In the genomic region with DNA sequence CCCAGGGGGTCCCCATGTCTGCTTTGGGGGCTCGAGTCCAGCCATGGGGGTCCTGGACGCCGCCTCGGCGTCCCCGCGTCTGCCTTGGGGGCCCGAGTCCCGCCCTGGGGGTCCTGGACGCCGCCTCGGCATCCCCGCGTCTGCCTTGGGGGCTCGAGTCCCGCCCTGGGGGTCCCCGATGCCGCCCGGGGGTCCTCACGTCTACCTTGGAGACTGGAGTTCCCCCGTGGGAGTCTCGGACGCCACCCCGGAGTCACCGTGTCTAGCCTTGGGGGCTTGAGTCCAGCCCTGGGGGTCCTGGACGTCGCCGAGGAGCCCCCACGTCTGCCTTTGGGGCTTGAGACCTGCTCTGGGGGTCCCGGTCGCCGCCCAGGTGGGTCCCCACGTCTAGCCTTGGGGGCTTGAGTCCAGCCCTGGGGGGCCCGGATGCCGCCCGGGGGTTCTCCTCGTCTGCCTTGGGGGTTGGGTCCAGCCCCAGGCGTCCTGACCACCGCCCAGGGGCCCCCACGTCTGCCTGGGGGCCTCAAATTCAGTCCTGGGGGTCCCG, we compare ENCODE assay signal across 8 cellular contexts. TPM values are rescaled to one million over a fixed set of nuclear protein-coding genes. Genes with fewer than 3 reads are reported as not detected.
DNase-seq lines count a peak whose midpoint lies in the region; ATAC-seq and TF ChIP-seq lines count a peak whose summit lies in the region.

No MANE protein-coding gene starts in this region.

- no peaks in the 10 kb centered on the region for H3K9me3 ChIP-seq in CD8-positive, alpha-beta T cell (ENCODE audit: low read length)
- H3K9me3 ChIP-seq in ovary: no peaks in the 10 kb centered on the region

- H3K4me1 ChIP-seq in CD8-positive, alpha-beta T cell (ENCODE audit: insufficient read depth, low read length): peaks cover 48% of the 10 kb centered on the region
- peaks cover 1% of the 10 kb centered on the region for H3K4me1 ChIP-seq in ovary (ENCODE audit: insufficient read depth)

- peaks cover 4% of the 10 kb centered on the region for H3K36me3 Mint-ChIP-seq in CD8-positive, alpha-beta T cell
- peaks cover 4% of the 10 kb centered on the region for H3K36me3 Mint-ChIP-seq in T-helper 1 cell treated with Interleukin-12 subunit alpha and Interleukin-12 subunit beta and Interleukin-4 antibody, amounts not matched to agents 30 μg/mL and 1 μg/mL, for 36 hours (ENCODE audit: low read depth)

- DNase-seq in CD8-positive, alpha-beta T cell: peak in 1 of 7 experiments; percentile 26
- DNase-seq in fibroblast of mammary gland (ENCODE audit: low read depth): no peak
- peak in 4 of 5 donors; percentile 55 to 72 (median 70) for DNase-seq in ovary
- DNase-seq in activated gamma-delta T cell (lab: John Stamatoyannopoulos, UW): no peak
- DNase-seq in NCI-H2196 (lab: John Stamatoyannopoulos, UW; ENCODE audit: unreplicated experiment): no peak
- no peak for DNase-seq in kidney tubule cell (ENCODE audit: low spot score)

- no peaks in the 10 kb centered on the region for H3K9me3 Mint-ChIP-seq in CD8-positive, alpha-beta T cell
- H3K9me3 Mint-ChIP-seq in T-helper 1 cell treated with Interleukin-12 subunit alpha and Interleukin-12 subunit beta and Interleukin-4 antibody, amounts not matched to agents 30 μg/mL and 1 μg/mL, for 36 hours: no peaks in the 10 kb centered on the region

- H3K27ac ChIP-seq in CD8-positive, alpha-beta T cell (ENCODE audit: low read depth, low read length): peak overlapping the region; percentile 95
- H3K27ac ChIP-seq in ovary: peak overlapping the region; percentile 58 to 66

- POLR2A ChIA-PET in CD8-positive, alpha-beta T cell (lab: Charles Lee): no interaction called here

- TF ChIP-seq EP300 in ovary (IDR thresholded peaks at IDR 0.05): no peak

- peak overlapping the region; percentile 89 for H3K4me3 ChIP-seq in CD8-positive, alpha-beta T cell (ENCODE audit: low read depth, low read length)
- peak overlapping the region; percentile 83 for H3K4me3 ChIP-seq in fibroblast of mammary gland (ENCODE audit: control insufficient read depth, low read depth, low read length)
- H3K4me3 ChIP-seq in ovary: peak overlapping the region; percentile 96

- ATAC-seq in CD8-positive, alpha-beta T cell: no peak
- ATAC-seq in HG03432 (IDR thresholded peaks at IDR 0.05; ENCODE audit: unreplicated experiment): no peak

- no peaks in the 10 kb centered on the region for H3K27me3 ChIP-seq in CD8-positive, alpha-beta T cell (ENCODE audit: insufficient read depth, low read length)
- H3K27me3 ChIP-seq in ovary: no peaks in the 10 kb centered on the region

- H3K4me1 Mint-ChIP-seq in CD8-positive, alpha-beta T cell (ENCODE audit: low read depth): peaks cover 25% of the 10 kb centered on the region
- H3K4me1 Mint-ChIP-seq in T-helper 1 cell treated with Interleukin-12 subunit alpha and Interleukin-12 subunit beta and Interleukin-4 antibody, amounts not matched to agents 30 μg/mL and 1 μg/mL, for 36 hours (ENCODE audit: low read depth): peaks cover 19% of the 10 kb centered on the region

- no peaks in the 10 kb centered on the region for H3K27me3 Mint-ChIP-seq in CD8-positive, alpha-beta T cell (ENCODE audit: low read depth)
- peaks cover 5% of the 10 kb centered on the region for H3K27me3 Mint-ChIP-seq in T-helper 1 cell treated with Interleukin-12 subunit alpha and Interleukin-12 subunit beta and Interleukin-4 antibody, amounts not matched to agents 30 μg/mL and 1 μg/mL, for 36 hours (ENCODE audit: low read depth)

- 0 to 1% (median 1%) methylated on average over 22 to 41 of the region's 41 CpGs for WGBS in ovary, 3 donors

- CTCF ChIA-PET in CD8-positive, alpha-beta T cell (lab: Charles Lee): no interaction called here

- no peak for TF ChIP-seq POLR2A in ovary (IDR thresholded peaks at IDR 0.05)

- no peak overlapping the region for H3K27ac Mint-ChIP-seq in CD8-positive, alpha-beta T cell
- no peak overlapping the region for H3K27ac Mint-ChIP-seq in T-helper 1 cell treated with Interleukin-12 subunit alpha and Interleukin-12 subunit beta and Interleukin-4 antibody, amounts not matched to agents 30 μg/mL and 1 μg/mL, for 36 hours

- no peak for TF ChIP-seq CTCF in CD8-positive, alpha-beta T cell (IDR thresholded peaks at IDR 0.05)
- TF ChIP-seq CTCF in fibroblast of mammary gland (conservative IDR thresholded peaks at IDR 0.05; ENCODE audit: control insufficient read depth, insufficient read depth, low read depth, low read length) (no peak), ovary (IDR thresholded peaks at IDR 0.05) (no peak)

- intact Hi-C loops in CD8-positive, alpha-beta T cell (cut with DNase I, micrococcal nuclease): loop anchor here in 1 of 2 experiments (1.0 to 2.0 kb wide), 2 partner anchors 68 to 69 kb away; no protein-coding TSS in a partner anchor
- intact Hi-C loops in ovary (cut with DNase I): loop anchor here in 1 of 4 donors (2.0 kb wide), 2 partner anchors 67 to 1073 kb away; a partner anchor contains a TSS

- peaks cover 15% of the 10 kb centered on the region for H3K36me3 ChIP-seq in CD8-positive, alpha-beta T cell (ENCODE audit: insufficient read depth, low read length)
- H3K36me3 ChIP-seq in ovary: no peaks in the 10 kb centered on the region

- H3K4me3 Mint-ChIP-seq in CD8-positive, alpha-beta T cell: peak overlapping the region; percentile 87
- H3K4me3 Mint-ChIP-seq in T-helper 1 cell treated with Interleukin-12 subunit alpha and Interleukin-12 subunit beta and Interleukin-4 antibody, amounts not matched to agents 30 μg/mL and 1 μg/mL, for 36 hours: peak overlapping the region; percentile 85

RNA-seq across cellular contexts. Expression of a gene that starts 1.1 kb away (rescaled TPM):
- total RNA-seq in CD8-positive, alpha-beta T cell: 10 to 100 TPM; 62.2 to 62.5 TPM
- total RNA-seq in ovary: 10 to 100 TPM; 29.3 to 69.0 (median 47.8) TPM
- 10 to 100 TPM in 1 of 2 donors, 1 to 10 TPM in 1; 7.1 to 59.1 TPM for polyA plus RNA-seq in ovary

RNA-seq across cellular contexts. Expression of a gene that starts 38.5 kb away (rescaled TPM):
- 10 to 100 TPM; 18.3 to 19.3 TPM for total RNA-seq in CD8-positive, alpha-beta T cell
- total RNA-seq in ovary: 10 to 100 TPM in 5 of 7 donors, 1 to 10 TPM in 2; 2.6 to 19.4 (median 13.5) TPM
- polyA plus RNA-seq in ovary: 10 to 100 TPM in 1 of 2 donors, 1 to 10 TPM in 1; 3.6 to 11.8 TPM

Comparison
In these comparisons a context has a peak if more than half of its experiments do, and no peak if none do; other contexts are left out.
1. DNase-seq: peak in ovary (4 of 5); none in fibroblast of mammary gland (single experiment), activated gamma-delta T cell (single experiment), NCI-H2196 (single experiment) and kidney tubule cell (single experiment).
2. Peak in every context shown above with its lines, with median percentiles within 50 percentile points of each other: H3K4me3 ChIP-seq.